In the genomic region with DNA sequence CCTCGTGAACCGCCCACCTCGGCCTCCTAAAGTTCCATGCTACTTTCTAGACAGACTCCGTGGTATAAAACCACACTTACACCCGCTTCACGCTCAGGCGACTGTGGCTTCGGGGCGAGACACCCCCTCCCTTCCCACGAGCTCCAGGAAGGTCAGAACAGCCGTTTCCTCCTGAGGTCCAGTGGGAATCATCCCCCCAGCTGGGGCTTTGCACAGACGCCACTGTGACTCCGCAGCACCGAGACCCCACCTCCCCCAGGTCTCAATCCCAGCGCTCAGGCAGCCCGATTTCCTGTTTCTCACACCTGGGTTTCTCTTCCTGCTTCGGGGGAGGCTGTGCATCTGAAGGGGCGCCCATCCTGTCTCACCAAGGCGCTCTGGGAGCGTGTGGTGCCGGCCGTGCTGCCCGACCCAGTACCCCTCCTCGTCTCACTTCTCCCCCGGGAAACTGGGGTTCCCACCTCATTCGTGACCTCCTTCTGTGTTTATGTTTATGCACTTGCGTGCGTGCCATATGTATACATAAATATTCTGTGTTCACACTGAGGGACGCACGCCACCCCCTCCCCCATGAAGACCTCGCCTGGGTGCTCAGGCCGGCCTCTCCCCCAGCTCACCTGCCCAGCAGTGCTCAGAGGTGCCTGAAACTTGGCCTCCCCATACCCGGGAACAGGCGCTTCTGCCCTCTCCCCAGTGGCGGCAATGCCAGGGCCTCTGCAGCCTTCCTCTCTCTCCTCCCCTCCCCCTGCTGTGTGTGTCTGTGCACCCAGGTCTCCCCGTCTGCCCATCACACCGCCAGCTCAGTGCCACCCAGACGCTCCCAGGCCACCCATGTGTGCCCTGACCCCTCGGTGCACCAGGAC, we compare ENCODE assay signal across 8 cellular contexts. TPM values are rescaled to one million over a fixed set of nuclear protein-coding genes. Genes with fewer than 3 reads are reported as not detected.
A peak's percentile ranks its signal among the peaks of the same experiment; 100 is the strongest.
DNase-seq lines count a peak whose midpoint lies in the region; ATAC-seq, FAIRE-seq and TF ChIP-seq lines count a peak whose summit lies in the region.

No MANE protein-coding gene starts in this region.

- peak overlapping the region; percentile 90 for H3K4me3 Mint-ChIP-seq in T-helper 2 cell treated with Interferon-gamma antibody and Interleukin-4, amounts not matched to agents 5 μg/mL and 100 μg/mL, for 36 hours
- H3K4me3 Mint-ChIP-seq in neural progenitor cell: no peak overlapping the region

- peak overlapping the region; percentile 91 for H3K27ac Mint-ChIP-seq in T-helper 2 cell treated with Interferon-gamma antibody and Interleukin-4, amounts not matched to agents 5 μg/mL and 100 μg/mL, for 36 hours
- H3K27ac Mint-ChIP-seq in neural progenitor cell: no peak overlapping the region

- H3K36me3 ChIP-seq in colonic mucosa (no peaks in the 10 kb centered on the region), neural progenitor cell (no peaks in the 10 kb centered on the region)

- H3K4me1 Mint-ChIP-seq in T-helper 2 cell treated with Interferon-gamma antibody and Interleukin-4, amounts not matched to agents 5 μg/mL and 100 μg/mL, for 36 hours (ENCODE audit: low read depth): peaks cover 20% of the 10 kb centered on the region
- peaks cover 11% of the 10 kb centered on the region for H3K4me1 Mint-ChIP-seq in neural progenitor cell

- intact Hi-C loops in colonic mucosa (cut with DNase I): no loop called here

- peaks cover 43% of the 10 kb centered on the region for H4K20me1 ChIP-seq in neural progenitor cell (ENCODE audit: low read depth)

- H3K4me3 ChIP-seq in colonic mucosa (peak overlapping the region; percentile 4), neural progenitor cell (no peak overlapping the region)

- no peak for FAIRE-seq in D721Med (lab: Jason Lieb, UNC)

- H3K4me1 ChIP-seq in colonic mucosa (peaks cover 10% of the 10 kb centered on the region), neural progenitor cell (no peaks in the 10 kb centered on the region)

- peaks cover 8% of the 10 kb centered on the region for H3K36me3 Mint-ChIP-seq in T-helper 2 cell treated with Interferon-gamma antibody and Interleukin-4, amounts not matched to agents 5 μg/mL and 100 μg/mL, for 36 hours (ENCODE audit: low read depth)
- H3K36me3 Mint-ChIP-seq in neural progenitor cell: peaks cover 4% of the 10 kb centered on the region

- no peaks in the 10 kb centered on the region for H3K27me3 ChIP-seq in colonic mucosa
- H3K27me3 ChIP-seq in neural progenitor cell: no peaks in the 10 kb centered on the region

- peaks cover 53% of the 10 kb centered on the region for H3K79me2 ChIP-seq in neural progenitor cell (ENCODE audit: low read depth)

- H3K27ac ChIP-seq in colonic mucosa: peak overlapping the region; percentile 80
- no peak overlapping the region for H3K27ac ChIP-seq in neural progenitor cell

- H3K4me2 ChIP-seq in neural progenitor cell: no peak overlapping the region

- H3K9ac ChIP-seq in colonic mucosa (ENCODE audit: low read depth in 2 of 2, low read length in 2 of 2) (peak overlapping the region; percentile 55 to 87), neural progenitor cell (no peak overlapping the region)

- no peaks in the 10 kb centered on the region for H3K9me3 Mint-ChIP-seq in T-helper 2 cell treated with Interferon-gamma antibody and Interleukin-4, amounts not matched to agents 5 μg/mL and 100 μg/mL, for 36 hours
- no peaks in the 10 kb centered on the region for H3K9me3 Mint-ChIP-seq in neural progenitor cell

- TF ChIP-seq CTCF in colonic mucosa (IDR thresholded peaks at IDR 0.05) (no peak), D721Med (IDR thresholded peaks at IDR 0.05; ENCODE audit: insufficient read depth, missing control alignments) (no peak), neural progenitor cell (IDR thresholded peaks at IDR 0.05) (no peak)

- no peak overlapping the region for H2AFZ ChIP-seq in neural progenitor cell (replicated peaks)

- H3F3A ChIP-seq in neural progenitor cell (ENCODE audit: low read depth): no peaks in the 10 kb centered on the region

- ATAC-seq in GM18511 (IDR thresholded peaks at IDR 0.05; ENCODE audit: unreplicated experiment) (peak; percentile 77), HG02763 (IDR thresholded peaks at IDR 0.05; ENCODE audit: unreplicated experiment) (peak; percentile 57)

- H3K9me3 ChIP-seq in colonic mucosa (no peaks in the 10 kb centered on the region), neural progenitor cell (ENCODE audit: low read depth) (no peaks in the 10 kb centered on the region)

- no peaks in the 10 kb centered on the region for H3K27me3 Mint-ChIP-seq in T-helper 2 cell treated with Interferon-gamma antibody and Interleukin-4, amounts not matched to agents 5 μg/mL and 100 μg/mL, for 36 hours (ENCODE audit: low read depth)
- no peaks in the 10 kb centered on the region for H3K27me3 Mint-ChIP-seq in neural progenitor cell (ENCODE audit: insufficient read depth, low read depth)

- no peak for DNase-seq in T-helper 2 cell treated with Interferon-gamma antibody and Interleukin-4, amounts not matched to agents 5 μg/mL and 100 μg/mL, for 36 hours (ENCODE audit: low spot score)
- DNase-seq in colonic mucosa: peak; percentile 47
- peak; percentile 54 to 62 for DNase-seq in stimulated activated CD4-positive, alpha-beta T cell treated with anti-CD3 and anti-CD28 coated beads, Interleukin-2, amount 100 ng/mL, for 24 hours
- no peak for DNase-seq in amygdala (lab: John Stamatoyannopoulos, UW)
- DNase-seq in D721Med (ENCODE audit: insufficient read length, low spot score): no peak
- no peak for DNase-seq in neural progenitor cell (ENCODE audit: low spot score)

RNA-seq across cellular contexts. Expression of gene SLC35E2B, which starts 14.6 kb away (rescaled TPM):
- total RNA-seq in colonic mucosa (10 to 100 TPM; 41.5 to 57.8 TPM), neural progenitor cell (ENCODE audit: low replicate concordance) (49.4 and 71.6 TPM in 2 replicates)

RNA-seq across cellular contexts. Expression of gene CDK11B, which starts 19.1 kb away (rescaled TPM):
- total RNA-seq in colonic mucosa (10 to 100 TPM; 31.8 to 44.7 TPM), neural progenitor cell (ENCODE audit: low replicate concordance) (12.6 and 16.9 TPM in 2 replicates)

RNA-seq across cellular contexts. Expression of gene MMP23B, which starts 46.0 kb away (rescaled TPM):
- total RNA-seq in colonic mucosa: 1 to 10 TPM; 3.0 to 5.8 TPM
- 4.2 and 4.7 TPM in 2 replicates for total RNA-seq in neural progenitor cell (ENCODE audit: low replicate concordance)

RNA-seq across cellular contexts. Expression of gene CDK11A, which starts 46.2 kb away (rescaled TPM):
- total RNA-seq in colonic mucosa (10 to 100 TPM; 52.2 to 58.5 TPM), neural progenitor cell (ENCODE audit: low replicate concordance) (6.6 and 16.6 TPM in 2 replicates)

Comparison
In these comparisons a context has a peak if more than half of its experiments do, and no peak if none do; other contexts are left out.
1. DNase-seq: peak in colonic mucosa (single experiment) and stimulated activated CD4-positive, alpha-beta T cell treated with anti-CD3 and anti-CD28 coated beads, Interleukin-2, amount 100 ng/mL, for 24 hours (2 of 2); none in T-helper 2 cell treated with Interferon-gamma antibody and Interleukin-4, amounts not matched to agents 5 μg/mL and 100 μg/mL, for 36 hours (single experiment), amygdala (0 of 56), D721Med (single experiment) and neural progenitor cell (single experiment).